Comparison of ENCODE assay signal across 1 cellular context in genomic region chr11:66628061-66628603, GRCh38.
TF ChIP-seq lines count a peak whose summit lies in the region.

No MANE protein-coding gene starts in this region.

TF ChIP-seq in IMR-90, 13 proteins besides CTCF, POLR2A, EP300 and RAD21:
- no peak for TF ChIP-seq MXI1 (IDR thresholded peaks at IDR 0.05; ENCODE audit: borderline replicate concordance, low read depth, low read length)
